Comparison of ENCODE assay signal across 11 cellular contexts in genomic region chr7:143408247-143408685, GRCh38. TPM values are rescaled to one million over a fixed set of nuclear protein-coding genes. Genes with fewer than 3 reads are reported as not detected.
DNase-seq lines count a peak whose midpoint lies in the region; ATAC-seq and TF ChIP-seq lines count a peak whose summit lies in the region.
"Had no signal": no experiment of that assay in that cellular context is flagged by ENCODE, and none has a peak within 500 bp of the region (broad histone marks: within the 10 kb centered on the region; RNA-seq: fewer than 3 reads in every experiment).

No MANE protein-coding gene starts in this region.

- H3K27ac Mint-ChIP-seq in dendritic cell treated with granulocyte-macrophage colony-stimulating factor and Interleukin-4, amounts not matched to agents 40 ng/mL and 50 ng/mL, for 4 days = peak overlapping the region; percentile 5
- H3K27ac Mint-ChIP-seq in mesothelial cell of epicardium = no peak overlapping the region

- H3K36me3 Mint-ChIP-seq in dendritic cell treated with granulocyte-macrophage colony-stimulating factor and Interleukin-4, amounts not matched to agents 40 ng/mL and 50 ng/mL, for 4 days (ENCODE audit: low read depth) = no peaks in the 10 kb centered on the region
- peaks cover 2% of the 10 kb centered on the region for H3K36me3 Mint-ChIP-seq in mesothelial cell of epicardium

- H3K27ac ChIP-seq in aorta (ENCODE audit: low read depth in 1 of 2, low read length in 2 of 2) = no peak overlapping the region
- H3K27ac ChIP-seq: psoas muscle had no signal

- peaks cover 8% of the 10 kb centered on the region for H3K27me3 Mint-ChIP-seq in dendritic cell treated with granulocyte-macrophage colony-stimulating factor and Interleukin-4, amounts not matched to agents 40 ng/mL and 50 ng/mL, for 4 days
- H3K27me3 Mint-ChIP-seq in mesothelial cell of epicardium (ENCODE audit: low read depth) = no peaks in the 10 kb centered on the region

- H3K9me3 Mint-ChIP-seq in dendritic cell treated with granulocyte-macrophage colony-stimulating factor and Interleukin-4, amounts not matched to agents 40 ng/mL and 50 ng/mL, for 4 days = no peaks in the 10 kb centered on the region
- no peaks in the 10 kb centered on the region for H3K9me3 Mint-ChIP-seq in mesothelial cell of epicardium

- DNase-seq in Right ventricle myocardium inferior (ENCODE audit: missing footprints) (peak; percentile 64), cardiac septum (ENCODE audit: low spot score) (no peak), mesothelial cell of epicardium (ENCODE audit: low spot score in 2 of 2, unreplicated experiment in 2 of 2) (no peak), aorta (peak; percentile 42 to 67), DMS53 treated with DMSO at 0.1 percent for 48 hours (lab: John Stamatoyannopoulos, UW; ENCODE audit: unreplicated experiment) (no peak), HCEC 1CT (no peak)
- no peak for DNase-seq in stimulated activated CD4-positive, alpha-beta T cell treated with anti-CD3 and anti-CD28 coated beads, Interleukin-4, amount 100 ng/mL, for 4 hours
- DNase-seq: psoas muscle had no signal

- intact Hi-C loops in Right ventricle myocardium inferior (cut with DNase I) = no loop called here
- intact Hi-C loops in cardiac septum (cut with DNase I) = no loop called here
- intact Hi-C loops in dendritic cell treated with granulocyte-macrophage colony-stimulating factor and Interleukin-4, amounts not matched to agents 40 ng/mL and 50 ng/mL, for 4 days (cut with micrococcal nuclease) = no loop called here
- intact Hi-C loops in aorta (cut with DNase I) = no loop called here

- peaks cover 68% of the 10 kb centered on the region for H3K4me1 Mint-ChIP-seq in dendritic cell treated with granulocyte-macrophage colony-stimulating factor and Interleukin-4, amounts not matched to agents 40 ng/mL and 50 ng/mL, for 4 days (ENCODE audit: low read depth)
- H3K4me1 Mint-ChIP-seq in mesothelial cell of epicardium = peaks cover 64% of the 10 kb centered on the region

- no peak overlapping the region for H3K4me3 Mint-ChIP-seq in dendritic cell treated with granulocyte-macrophage colony-stimulating factor and Interleukin-4, amounts not matched to agents 40 ng/mL and 50 ng/mL, for 4 days
- H3K4me3 Mint-ChIP-seq in mesothelial cell of epicardium = peak overlapping the region; percentile 70

- no peaks in the 10 kb centered on the region for H3K27me3 ChIP-seq in aorta (ENCODE audit: control insufficient read depth in 1 of 2, insufficient read depth in 2 of 2, low read length in 1 of 2)

- H3K9me3 ChIP-seq in aorta (ENCODE audit: control insufficient read depth, low read length) = no peaks in the 10 kb centered on the region
- H3K9me3 ChIP-seq: psoas muscle had no signal

- no peaks in the 10 kb centered on the region for H3K4me1 ChIP-seq in aorta (ENCODE audit: control insufficient read depth in 1 of 2, insufficient read depth in 2 of 2, low read length in 2 of 2)
- H3K4me1 ChIP-seq: psoas muscle had no signal

- 62 to 71% methylated on average over 20 of the region's 20 CpGs for WGBS in aorta, 2 donors

- no peak overlapping the region for H3K4me3 ChIP-seq in aorta (ENCODE audit: low read length in 2 of 2)
- H3K4me3 ChIP-seq: psoas muscle had no signal

- ATAC-seq in Right ventricle myocardium inferior = no peak
- ATAC-seq in aorta (ENCODE audit: low FRiP score) = peak; percentile 8
- ATAC-seq: psoas muscle had no signal

- no peak for TF ChIP-seq CTCF in mesothelial cell of epicardium (IDR thresholded peaks at IDR 0.05; ENCODE audit: unreplicated experiment)

- H3K36me3 ChIP-seq in aorta (ENCODE audit: control insufficient read depth in 1 of 2, insufficient read depth in 2 of 2, low read length in 1 of 2) = no peaks in the 10 kb centered on the region

RNA-seq across cellular contexts. Expression of gene EPHA1, which starts 0.4 kb away (rescaled TPM):
- total RNA-seq in Right ventricle myocardium inferior (not detected), cardiac septum (not detected), mesothelial cell of epicardium (23.2 to 28.8 TPM (median 27.3 TPM) in 3 replicates), aorta (under 1 TPM; 0.21 to 0.45 TPM)
- 1 to 10 TPM in 1 of 2 donors, under 1 TPM in 1; 0.20 to 1.9 TPM for polyA plus RNA-seq in aorta
- total RNA-seq: RPMI7951 had no signal

RNA-seq across cellular contexts. Expression of gene ZYX, which starts 27.1 kb away (rescaled TPM):
- total RNA-seq in Right ventricle myocardium inferior (75.9 TPM), cardiac septum (126 TPM), mesothelial cell of epicardium (284 to 295 TPM (median 290 TPM) in 3 replicates), aorta (100 to 1,000 TPM; 307 to 499 TPM)
- 100 to 1,000 TPM; 131 to 305 TPM for polyA plus RNA-seq in aorta

RNA-seq across cellular contexts. Expression of gene TAS2R60, which starts 35.0 kb away (rescaled TPM):
- total RNA-seq in Right ventricle myocardium inferior (not detected), cardiac septum (not detected), mesothelial cell of epicardium (not detected in 3 replicates), aorta (1 to 10 TPM; 1.2 to 2.7 TPM)
- polyA plus RNA-seq in aorta = not detected
- total RNA-seq: psoas muscle, RPMI7951 had no signal
- polyA plus RNA-seq: BJ, psoas muscle had no signal

RNA-seq across cellular contexts. Expression of gene FAM131B, which starts 45.8 kb away (rescaled TPM):
- total RNA-seq in Right ventricle myocardium inferior = 0.73 TPM
- total RNA-seq in cardiac septum = 0.19 TPM
- 5.6 to 6.1 TPM (median 5.8 TPM) in 3 replicates for total RNA-seq in mesothelial cell of epicardium
- 1 to 10 TPM; 2.8 to 3.8 TPM for total RNA-seq in aorta
- polyA plus RNA-seq in aorta = 1 to 10 TPM in 1 of 2 donors, under 1 TPM in 1; 0.41 to 1.0 TPM
- total RNA-seq: RPMI7951 had no signal

Comparison
In these comparisons a context has a peak if more than half of its experiments do, and no peak if none do; other contexts are left out.
1. DNase-seq: peak in Right ventricle myocardium inferior (single experiment) and aorta (2 of 2); none in cardiac septum (single experiment), mesothelial cell of epicardium (0 of 2), stimulated activated CD4-positive, alpha-beta T cell treated with anti-CD3 and anti-CD28 coated beads, Interleukin-4, amount 100 ng/mL, for 4 hours (0 of 2), DMS53 treated with DMSO at 0.1 percent for 48 hours (single experiment) and HCEC 1CT (single experiment).
2. RNA of gene EPHA1, which starts 0.4 kb away (total RNA-seq): 23.2 to 28.8 TPM in mesothelial cell of epicardium; 0.21 to 0.45 TPM in aorta, not detected in cardiac septum (single experiment) and not detected in Right ventricle myocardium inferior (single experiment); every median in the first group is over 10 times any median in the second.